1 cellular context compared by ENCODE assay signal in genomic region chr1:36149973-36150295, GRCh38.
TF ChIP-seq lines count a peak whose summit lies in the region.

No MANE protein-coding gene starts in this region.

TF ChIP-seq in H1, 55 proteins besides CTCF, POLR2A, EP300 and RAD21:
- TF ChIP-seq SP1 (IDR thresholded peaks at IDR 0.05; ENCODE audit: low read depth, low read length) (no peak), ASH2L (IDR thresholded peaks at IDR 0.05; ENCODE audit: low read length) (peak; percentile 1)
